ENCODE assay signal across 10 cellular contexts in genomic region chr12:3869860-3870259, GRCh38. TPM values are rescaled to one million over a fixed set of nuclear protein-coding genes. Genes with fewer than 3 reads are reported as not detected.
DNase-seq lines count a peak whose midpoint lies in the region; ATAC-seq and TF ChIP-seq lines count a peak whose summit lies in the region.
"Had no signal": no experiment of that assay in that cellular context is flagged by ENCODE, and none has a peak within 500 bp of the region (broad histone marks: within the 10 kb centered on the region; RNA-seq: fewer than 3 reads in every experiment).

No MANE protein-coding gene starts in this region.

- DNase-seq in CD1c-positive myeloid dendritic cell (ENCODE audit: extremely low spot score) (peak; percentile 52), KG1 (lab: John Stamatoyannopoulos, UW) (peak; percentile 44), memory B cell (ENCODE audit: low spot score in 2 of 2) (no peak), GM23338 (ENCODE audit: low spot score) (no peak), DMS53 (lab: John Stamatoyannopoulos, UW) (no peak), anterior cingulate cortex (lab: John Stamatoyannopoulos, UW) (no peak)
- DNase-seq: Caco-2, pancreas had no signal

- TF ChIP-seq CTCF in GM23338 (conservative IDR thresholded peaks at IDR 0.05; ENCODE audit: low read depth in 2 of 2): no peak

- H3K27ac Mint-ChIP-seq in activated T-helper 17 cell treated with anti-CD3 and anti-CD28 coated beads, Interleukin-2, amount 50 U/mL, for 72 hours: peak overlapping the region; percentile 96
- H3K27ac Mint-ChIP-seq in memory B cell (peak overlapping the region; percentile 69), GM23338 (no peak overlapping the region)

- H3K36me3 ChIP-seq in GM23338 (ENCODE audit: insufficient read depth): 0 out of 2 replicates have a peak, but pooled peaks cover 3% of the 10 kb centered on the region
- H3K36me3 ChIP-seq: pancreas had no signal

- no peaks in the 10 kb centered on the region for H3F3A ChIP-seq in GM23338 (replicated peaks; ENCODE audit: low read depth)

- H3K36me3 Mint-ChIP-seq in activated T-helper 17 cell treated with anti-CD3 and anti-CD28 coated beads, Interleukin-2, amount 50 U/mL, for 72 hours (ENCODE audit: low read depth): peaks cover 7% of the 10 kb centered on the region
- H3K36me3 Mint-ChIP-seq in memory B cell (peaks cover 20% of the 10 kb centered on the region), GM23338 (ENCODE audit: low read depth) (peaks cover 10% of the 10 kb centered on the region)

- H3K79me2 ChIP-seq in GM23338 (replicated peaks; ENCODE audit: insufficient read depth): peaks cover 52% of the 10 kb centered on the region

- H3K4me1 Mint-ChIP-seq in activated T-helper 17 cell treated with anti-CD3 and anti-CD28 coated beads, Interleukin-2, amount 50 U/mL, for 72 hours: peaks cover 38% of the 10 kb centered on the region
- peaks cover 28% of the 10 kb centered on the region for H3K4me1 Mint-ChIP-seq in memory B cell
- peaks cover 9% of the 10 kb centered on the region for H3K4me1 Mint-ChIP-seq in GM23338

- peak overlapping the region; percentile 100 for H3K4me3 Mint-ChIP-seq in activated T-helper 17 cell treated with anti-CD3 and anti-CD28 coated beads, Interleukin-2, amount 50 U/mL, for 72 hours
- peak overlapping the region; percentile 83 for H3K4me3 Mint-ChIP-seq in memory B cell
- no peak overlapping the region for H3K4me3 Mint-ChIP-seq in GM23338

- no peak overlapping the region for H3K4me2 ChIP-seq in GM23338

- peak; percentile 15 for ATAC-seq in activated T-helper 17 cell treated with anti-CD3 and anti-CD28 coated beads, Interleukin-2, amount 50 U/mL, for 72 hours (replicated peaks)
- no peak for ATAC-seq in memory B cell (ENCODE audit: low read depth)
- ATAC-seq in GM23338: no peak
- no peak for ATAC-seq in GM19395 (IDR thresholded peaks at IDR 0.05; ENCODE audit: unreplicated experiment)
- ATAC-seq: pancreas had no signal

- H3K27me3 Mint-ChIP-seq in activated T-helper 17 cell treated with anti-CD3 and anti-CD28 coated beads, Interleukin-2, amount 50 U/mL, for 72 hours: no peaks in the 10 kb centered on the region
- no peaks in the 10 kb centered on the region for H3K27me3 Mint-ChIP-seq in memory B cell
- H3K27me3 Mint-ChIP-seq in GM23338 (ENCODE audit: insufficient read depth, low read depth, poor library complexity): no peaks in the 10 kb centered on the region

- no peaks in the 10 kb centered on the region for H4K20me1 ChIP-seq in GM23338 (replicated peaks; ENCODE audit: insufficient read depth)

- peaks cover 8% of the 10 kb centered on the region; the same call in 1 of the 2 replicates for H3K4me1 ChIP-seq in GM23338 (ENCODE audit: insufficient read depth)

- peaks cover 5% of the 10 kb centered on the region for H3K9me3 Mint-ChIP-seq in activated T-helper 17 cell treated with anti-CD3 and anti-CD28 coated beads, Interleukin-2, amount 50 U/mL, for 72 hours
- H3K9me3 Mint-ChIP-seq in memory B cell (peaks cover 8% of the 10 kb centered on the region), GM23338 (peaks cover 10% of the 10 kb centered on the region)

- H3K27ac ChIP-seq in GM23338 (ENCODE audit: low read depth): no peak overlapping the region
- H3K27ac ChIP-seq: pancreas had no signal

- H2AFZ ChIP-seq in GM23338: no peak overlapping the region

- peaks cover 7% of the 10 kb centered on the region; the same call in 1 of the 2 replicates for H3K9me2 ChIP-seq in GM23338 (ENCODE audit: insufficient read depth)

- H3K4me3 ChIP-seq in GM23338: no peak overlapping the region
- H3K4me3 ChIP-seq: pancreas had no signal

- H3K27me3 ChIP-seq in GM23338 (ENCODE audit: insufficient read depth): no peaks in the 10 kb centered on the region
- H3K27me3 ChIP-seq: pancreas had no signal

TF ChIP-seq in GM23338, 12 proteins besides CTCF, POLR2A, EP300 and RAD21 (continues in another document):
- TF ChIP-seq CREB1 (CRISPR knock-in tag; IDR thresholded peaks at IDR 0.05; ENCODE audit: low read depth): no peak
- TF ChIP-seq REST (IDR thresholded peaks at IDR 0.05; ENCODE audit: unreplicated experiment): no peak
- TF ChIP-seq POLR2AphosphoS5 (IDR thresholded peaks at IDR 0.05; ENCODE audit: low read depth): no peak
- no peak for TF ChIP-seq EZH2 (IDR thresholded peaks at IDR 0.05; ENCODE audit: low read depth, unreplicated experiment)
- no peak for TF ChIP-seq ZNF462 (CRISPR knock-in tag; IDR thresholded peaks at IDR 0.05)

RNA-seq across cellular contexts. Expression of gene PARP11, which starts 3.3 kb away (rescaled TPM):
- 10 to 100 TPM; 17.4 to 18.6 TPM for total RNA-seq in activated T-helper 17 cell treated with anti-CD3 and anti-CD28 coated beads, Interleukin-2, amount 50 U/mL, for 72 hours
- 10.8 and 11.5 TPM in 2 replicates for total RNA-seq in GM23338 (2014; rRNA removed; shearing (Covaris generic))
- 3.4 and 4.8 TPM in 2 replicates for polyA plus RNA-seq in GM23338 (2016; fragmentation: Nextera tagmentation; extraction: Ambion mirVana)

Comparison
In these comparisons a context has a peak if more than half of its experiments do, and no peak if none do; other contexts are left out.
1. DNase-seq: peak in CD1c-positive myeloid dendritic cell (single experiment) and KG1 (single experiment); none in memory B cell (0 of 2), GM23338 (single experiment), DMS53 (single experiment) and anterior cingulate cortex (0 of 58).